8 cellular contexts compared by ENCODE assay signal in genomic region chr11:76669901-76670474, GRCh38. TPM values are rescaled to one million over a fixed set of nuclear protein-coding genes. Genes with fewer than 3 reads are reported as not detected.
A peak's percentile ranks its signal among the peaks of the same experiment; 100 is the strongest.
DNase-seq lines count a peak whose midpoint lies in the region; TF ChIP-seq lines count a peak whose summit lies in the region.

No MANE protein-coding gene starts in this region.

- H3K27ac ChIP-seq in CD8-positive, alpha-beta memory T cell (ENCODE audit: low read depth, low read length): no peak overlapping the region

- peak overlapping the region; percentile 22 for H3K4me3 ChIP-seq in CD8-positive, alpha-beta memory T cell (ENCODE audit: low read length)
- peak overlapping the region; percentile 42 for H3K4me3 ChIP-seq in fibroblast of mammary gland (ENCODE audit: control insufficient read depth, low read depth, low read length)

- H3K27ac Mint-ChIP-seq in CD8-positive, alpha-beta memory T cell: peak overlapping the region in 1 of 8 donors; percentile 38

- no peaks in the 10 kb centered on the region for H3K9me3 ChIP-seq in CD8-positive, alpha-beta memory T cell (ENCODE audit: low read length)

- peaks cover 5 to 8% of the 10 kb centered on the region in 2 donors for H3K27me3 Mint-ChIP-seq in CD8-positive, alpha-beta memory T cell

- POLR2A ChIA-PET in CD8-positive, alpha-beta memory T cell (lab: Charles Lee): no interaction called here

- no peaks in the 10 kb centered on the region for H3K36me3 ChIP-seq in CD8-positive, alpha-beta memory T cell (ENCODE audit: insufficient read depth, low read length)

- peaks cover 35 to 46% (median 39%) of the 10 kb centered on the region in 3 donors for H3K4me1 Mint-ChIP-seq in CD8-positive, alpha-beta memory T cell

- no peak for DNase-seq in CD8-positive, alpha-beta memory T cell
- DNase-seq in RPMI7951 (ENCODE audit: low read depth) (peak; percentile 64), fibroblast of mammary gland (ENCODE audit: low read depth) (peak; percentile 82), non-pigmented ciliary epithelial cell (ENCODE audit: low read depth) (peak; percentile 43), germinal center (ENCODE audit: low spot score) (no peak), amygdala (lab: John Stamatoyannopoulos, UW) (no peak)
- no peak for DNase-seq in activated effector memory CD4-positive, alpha-beta T cell treated with anti-CD3 and anti-CD28 coated beads, Interleukin-2, amount 50 U/mL, for 16 hours
- DNase-seq in stimulated activated CD4-positive, alpha-beta T cell treated with anti-CD3 and anti-CD28 coated beads, Interleukin-4, amount 100 ng/mL, for 4 hours: no peak

- H3K9me3 Mint-ChIP-seq in CD8-positive, alpha-beta memory T cell: no peaks in the 10 kb centered on the region

- TF ChIP-seq CTCF in fibroblast of mammary gland (conservative IDR thresholded peaks at IDR 0.05; ENCODE audit: control insufficient read depth, insufficient read depth, low read depth, low read length): no peak

- H3K36me3 Mint-ChIP-seq in CD8-positive, alpha-beta memory T cell: no peaks in the 10 kb centered on the region

- CTCF ChIA-PET in CD8-positive, alpha-beta memory T cell (lab: Charles Lee): interaction anchor here (0.8 kb wide), 1 partner anchor 11 kb away, joined by 3 read pairs; no protein-coding TSS in a partner anchor

- peaks cover 7% of the 10 kb centered on the region for H3K27me3 ChIP-seq in CD8-positive, alpha-beta memory T cell (ENCODE audit: insufficient read depth, low read length, poor library complexity, severe bottlenecking)

- peaks cover 32% of the 10 kb centered on the region for H3K4me1 ChIP-seq in CD8-positive, alpha-beta memory T cell (ENCODE audit: insufficient read depth, low read length)

- H3K4me3 Mint-ChIP-seq in CD8-positive, alpha-beta memory T cell: peak overlapping the region; percentile 49 to 88 (median 73)

RNA-seq across cellular contexts. Expression of gene LRRC32, which starts 0.6 kb away (rescaled TPM):
- total RNA-seq in CD8-positive, alpha-beta memory T cell: 1 to 10 TPM; 1.5 to 2.8 TPM
- polyA plus RNA-seq in CD8-positive, alpha-beta memory T cell: 0.06 TPM
- total RNA-seq in RPMI7951 (2014; rRNA removed; shearing (Covaris generic)): 13.4 and 13.6 TPM in 2 replicates

Comparison
In these comparisons a context has a peak if more than half of its experiments do, and no peak if none do; other contexts are left out.
1. DNase-seq: peak in RPMI7951 (single experiment), fibroblast of mammary gland (single experiment) and non-pigmented ciliary epithelial cell (single experiment); none in CD8-positive, alpha-beta memory T cell (0 of 5), germinal center (single experiment), amygdala (0 of 56), activated effector memory CD4-positive, alpha-beta T cell treated with anti-CD3 and anti-CD28 coated beads, Interleukin-2, amount 50 U/mL, for 16 hours (single experiment) and stimulated activated CD4-positive, alpha-beta T cell treated with anti-CD3 and anti-CD28 coated beads, Interleukin-4, amount 100 ng/mL, for 4 hours (0 of 2).